Comparison of ENCODE assay signal across 1 cellular context in genomic region chr6:33812669-33813068, GRCh38.
TF ChIP-seq lines count a peak whose summit lies in the region.

No MANE protein-coding gene starts in this region.

TF ChIP-seq in HEK293, 187 proteins besides CTCF, POLR2A, EP300 and RAD21 (continued from another document):
- TF ChIP-seq AEBP2 (tag by site-specific recombination; IDR thresholded peaks at IDR 0.05; ENCODE audit: borderline replicate concordance) (no peak), ZSCAN16 (tag by site-specific recombination; IDR thresholded peaks at IDR 0.05) (no peak), PBX3 (CRISPR knock-in tag; IDR thresholded peaks at IDR 0.05) (0 out of 2 replicates have a peak, but pooled peaks have one; percentile 43)
